2 cellular contexts compared by ENCODE assay signal in genomic region chr6:143506620-143507019, GRCh38.
A peak's percentile ranks its signal among the peaks of the same experiment; 100 is the strongest.
TF ChIP-seq lines count a peak whose summit lies in the region.

No MANE protein-coding gene starts in this region.

TF ChIP-seq in HepG2, 621 proteins besides CTCF, POLR2A, EP300 and RAD21:
- TF ChIP-seq ATF7 (IDR thresholded peaks at IDR 0.05) (peak; percentile 22; the same call in 1 of the 2 replicates), ATF7 (CRISPR knock-in tag; IDR thresholded peaks at IDR 0.05) (no peak), CEBPB (IDR thresholded peaks at IDR 0.05; ENCODE audit: borderline replicate concordance, low read depth, low read length) (peak; percentile 68)
- TF ChIP-seq, protein P1, sequence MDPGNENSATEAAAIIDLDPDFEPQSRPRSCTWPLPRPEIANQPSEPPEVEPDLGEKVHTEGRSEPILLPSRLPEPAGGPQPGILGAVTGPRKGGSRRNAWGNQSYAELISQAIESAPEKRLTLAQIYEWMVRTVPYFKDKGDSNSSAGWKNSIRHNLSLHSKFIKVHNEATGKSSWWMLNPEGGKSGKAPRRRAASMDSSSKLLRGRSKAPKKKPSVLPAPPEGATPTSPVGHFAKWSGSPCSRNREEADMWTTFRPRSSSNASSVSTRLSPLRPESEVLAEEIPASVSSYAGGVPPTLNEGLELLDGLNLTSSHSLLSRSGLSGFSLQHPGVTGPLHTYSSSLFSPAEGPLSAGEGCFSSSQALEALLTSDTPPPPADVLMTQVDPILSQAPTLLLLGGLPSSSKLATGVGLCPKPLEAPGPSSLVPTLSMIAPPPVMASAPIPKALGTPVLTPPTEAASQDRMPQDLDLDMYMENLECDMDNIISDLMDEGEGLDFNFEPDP (CRISPR knock-in tag; conservative IDR thresholded peaks at IDR 0.05), result no peak
TF ChIP-seq in HepG2: peak in this region for 2.

TF ChIP-seq in IMR-90, 13 proteins besides CTCF, POLR2A, EP300 and RAD21:
- TF ChIP-seq, protein P2, sequence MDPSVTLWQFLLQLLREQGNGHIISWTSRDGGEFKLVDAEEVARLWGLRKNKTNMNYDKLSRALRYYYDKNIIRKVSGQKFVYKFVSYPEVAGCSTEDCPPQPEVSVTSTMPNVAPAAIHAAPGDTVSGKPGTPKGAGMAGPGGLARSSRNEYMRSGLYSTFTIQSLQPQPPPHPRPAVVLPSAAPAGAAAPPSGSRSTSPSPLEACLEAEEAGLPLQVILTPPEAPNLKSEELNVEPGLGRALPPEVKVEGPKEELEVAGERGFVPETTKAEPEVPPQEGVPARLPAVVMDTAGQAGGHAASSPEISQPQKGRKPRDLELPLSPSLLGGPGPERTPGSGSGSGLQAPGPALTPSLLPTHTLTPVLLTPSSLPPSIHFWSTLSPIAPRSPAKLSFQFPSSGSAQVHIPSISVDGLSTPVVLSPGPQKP (IDR thresholded peaks at IDR 0.05; ENCODE audit: borderline replicate concordance, low read depth, low read length), result no peak
- TF ChIP-seq CEBPB (IDR thresholded peaks at IDR 0.05; ENCODE audit: low read depth, low read length), result peak; percentile 32; the same call in 1 of the 2 replicates
TF ChIP-seq in IMR-90: peak in this region for 1.
